Comparison of ENCODE assay signal across 7 cellular contexts in genomic region chr5:181045857-181046256, GRCh38. TPM values are rescaled to one million over a fixed set of nuclear protein-coding genes. Genes with fewer than 3 reads are reported as not detected.
"Had no signal": no experiment of that assay in that cellular context is flagged by ENCODE, and none has a peak within 500 bp of the region (broad histone marks: within the 10 kb centered on the region; RNA-seq: fewer than 3 reads in every experiment).

No MANE protein-coding gene starts in this region.

RNA-seq across cellular contexts. Expression of gene BTNL9, which starts 5.8 kb away (rescaled TPM):
- total RNA-seq: activated CD4-positive, alpha-beta memory T cell treated with anti-CD3 and anti-CD28 coated beads, Interleukin-2, amount 10 ng/mL, durations not matched to agents 7 days and 5 days; activated naive CD4-positive, alpha-beta T cell treated with anti-CD3 and anti-CD28 coated beads for 36 hours; astrocyte had no signal

RNA-seq across cellular contexts. Expression of gene BTNL3, which starts 57.2 kb away (rescaled TPM):
- total RNA-seq: activated CD4-positive, alpha-beta memory T cell treated with anti-CD3 and anti-CD28 coated beads, Interleukin-2, amount 10 ng/mL, durations not matched to agents 7 days and 5 days; activated naive CD4-positive, alpha-beta T cell treated with anti-CD3 and anti-CD28 coated beads for 36 hours; activated naive CD4-positive, alpha-beta T cell treated with anti-CD3 and anti-CD28 coated beads, Interleukin-2, amount 50 U/mL, for 72 hours; astrocyte; PC-3; Right ventricle myocardium superior had no signal
- polyA plus RNA-seq: IgD-negative memory B cell had no signal
